In genomic region chr18:77486985-77487384, GRCh38 we compare ENCODE assay signal across 21 cellular contexts.
A peak's percentile ranks its signal among the peaks of the same experiment; 100 is the strongest.
DNase-seq lines count a peak whose midpoint lies in the region; ATAC-seq, FAIRE-seq and TF ChIP-seq lines count a peak whose summit lies in the region.
"Had no signal": no experiment of that assay in that cellular context is flagged by ENCODE, and none has a peak within 500 bp of the region (broad histone marks: within the 10 kb centered on the region; RNA-seq: fewer than 3 reads in every experiment).

No MANE protein-coding gene starts in this region.

- H3K4me3 Mint-ChIP-seq in activated T-helper 1 cell treated with anti-CD3 and anti-CD28 coated beads, Interleukin-12 subunit alpha, Interleukin-12 subunit beta, Interleukin-2, Interleukin-4 antibody, amounts not matched to agents 30 ng/mL and 10 ng/mL and 1 ng/mL, durations not matched to agents 14 hours and 24 hours and 36 hours, result no peak overlapping the region
- H3K4me3 Mint-ChIP-seq: CD4-positive, alpha-beta memory T cell had no signal

- H3K27me3 ChIP-seq in MM.1S (replicated peaks; ENCODE audit: insufficient read depth, low read length) (no peaks in the 10 kb centered on the region), bronchial epithelial cell (ENCODE audit: control insufficient read depth, insufficient read depth, low read length) (no peaks in the 10 kb centered on the region)
- H3K27me3 ChIP-seq: BLaER1 had no signal

- ATAC-seq in HG02678 (IDR thresholded peaks at IDR 0.05; ENCODE audit: unreplicated experiment), result no peak
- ATAC-seq: A549 had no signal

- peaks cover 5% of the 10 kb centered on the region for H3K9me3 Mint-ChIP-seq in activated T-helper 1 cell treated with anti-CD3 and anti-CD28 coated beads, Interleukin-12 subunit alpha, Interleukin-12 subunit beta, Interleukin-2, Interleukin-4 antibody, amounts not matched to agents 30 ng/mL and 10 ng/mL and 1 ng/mL, durations not matched to agents 14 hours and 24 hours and 36 hours

- FAIRE-seq in bronchial epithelial cell (lab: Jason Lieb, UNC), result no peak
- FAIRE-seq: A549, GM12891, H1 had no signal

- H3K4me1 Mint-ChIP-seq in activated T-helper 1 cell treated with anti-CD3 and anti-CD28 coated beads, Interleukin-12 subunit alpha, Interleukin-12 subunit beta, Interleukin-2, Interleukin-4 antibody, amounts not matched to agents 30 ng/mL and 10 ng/mL and 1 ng/mL, durations not matched to agents 14 hours and 24 hours and 36 hours (ENCODE audit: low read depth), result no peaks in the 10 kb centered on the region
- H3K4me1 Mint-ChIP-seq: CD4-positive, alpha-beta memory T cell had no signal

- DNase-seq in GM12865 (ENCODE audit: low read depth), result peak; percentile 11
- DNase-seq in MM.1S, result no peak
- peak; percentile 21 for DNase-seq in bronchial epithelial cell (ENCODE audit: low read depth)
- DNase-seq in skeletal muscle cell (ENCODE audit: low read depth), result peak; percentile 25
- no peak for DNase-seq in activated T-helper 1 cell treated with anti-CD3 and anti-CD28 coated beads, Interleukin-12 subunit alpha, Interleukin-12 subunit beta, Interleukin-2, Interleukin-4 antibody, amounts not matched to agents 30 ng/mL and 10 ng/mL and 1 ng/mL, durations not matched to agents 14 hours and 24 hours and 36 hours (ENCODE audit: low spot score)
- no peak for DNase-seq in substantia nigra (lab: John Stamatoyannopoulos, UW)
- DNase-seq: CD4-positive, alpha-beta memory T cell; DMS153; EL; KBM-7; NCI-H1092 treated with DMSO at 0.1 percent for 48 hours; NCI-H146; NCI-H2029 treated with DMSO at 0.1 percent for 48 hours; NCI-H2171 treated with DMSO at 0.1 percent for 48 hours; NCI-H446 treated with DMSO at 0.1 percent for 48 hours; NCI-H748 treated with DMSO at 0.1 percent for 48 hours had no signal

- peaks cover 4% of the 10 kb centered on the region for H3K27me3 Mint-ChIP-seq in activated T-helper 1 cell treated with anti-CD3 and anti-CD28 coated beads, Interleukin-12 subunit alpha, Interleukin-12 subunit beta, Interleukin-2, Interleukin-4 antibody, amounts not matched to agents 30 ng/mL and 10 ng/mL and 1 ng/mL, durations not matched to agents 14 hours and 24 hours and 36 hours (ENCODE audit: insufficient read depth)

- no peaks in the 10 kb centered on the region for H3K9me3 ChIP-seq in MM.1S (replicated peaks; ENCODE audit: insufficient read depth, low read length)
- H3K9me3 ChIP-seq: A549, BLaER1 had no signal

- no peak overlapping the region for H2AFZ ChIP-seq in MM.1S (ENCODE audit: low read length)

- no peaks in the 10 kb centered on the region for H3K79me2 ChIP-seq in MM.1S (ENCODE audit: low read length)

- peak overlapping the region; percentile 81 for H3K4me2 ChIP-seq in MM.1S (ENCODE audit: low read depth, low read length)
- H3K4me2 ChIP-seq: A549, BLaER1 had no signal

- no peaks in the 10 kb centered on the region for H3K36me3 Mint-ChIP-seq in activated T-helper 1 cell treated with anti-CD3 and anti-CD28 coated beads, Interleukin-12 subunit alpha, Interleukin-12 subunit beta, Interleukin-2, Interleukin-4 antibody, amounts not matched to agents 30 ng/mL and 10 ng/mL and 1 ng/mL, durations not matched to agents 14 hours and 24 hours and 36 hours (ENCODE audit: low read depth)
- H3K36me3 Mint-ChIP-seq: CD4-positive, alpha-beta memory T cell had no signal

- no peak for TF ChIP-seq CTCF in GM12865 (IDR thresholded peaks at IDR 0.05; ENCODE audit: insufficient read depth, low read depth, low read length, missing control alignments)
- TF ChIP-seq CTCF in MM.1S (IDR thresholded peaks at IDR 0.05; ENCODE audit: low read length), result no peak
- no peak for TF ChIP-seq CTCF in bronchial epithelial cell (IDR thresholded peaks at IDR 0.05; ENCODE audit: insufficient read depth, low read length, severe bottlenecking)

- H3K4me3 ChIP-seq in GM12865 (ENCODE audit: low read depth, low read length) (no peak overlapping the region), MM.1S (ENCODE audit: low read length) (no peak overlapping the region), bronchial epithelial cell (ENCODE audit: low read depth, low read length) (no peak overlapping the region), skeletal muscle cell (ENCODE audit: low read depth, low read length) (no peak overlapping the region)
- H3K4me3 ChIP-seq: A549, BLaER1 had no signal

- H4K20me1 ChIP-seq in MM.1S (ENCODE audit: insufficient read depth, low read length), result no peaks in the 10 kb centered on the region
- H4K20me1 ChIP-seq: BLaER1 had no signal

- peak overlapping the region; percentile 92; the same call in 1 of the 2 replicates for H3K27ac ChIP-seq in MM.1S (ENCODE audit: low read length)
- no peak overlapping the region for H3K27ac ChIP-seq in substantia nigra (ENCODE audit: low read depth, low read length, poor library complexity, severe bottlenecking)
- H3K27ac ChIP-seq: A549, BLaER1 had no signal

- H3K27ac Mint-ChIP-seq in activated T-helper 1 cell treated with anti-CD3 and anti-CD28 coated beads, Interleukin-12 subunit alpha, Interleukin-12 subunit beta, Interleukin-2, Interleukin-4 antibody, amounts not matched to agents 30 ng/mL and 10 ng/mL and 1 ng/mL, durations not matched to agents 14 hours and 24 hours and 36 hours, result no peak overlapping the region
- H3K27ac Mint-ChIP-seq: CD4-positive, alpha-beta memory T cell had no signal

- H3K36me3 ChIP-seq in MM.1S (replicated peaks; ENCODE audit: insufficient read depth, low read length) (no peaks in the 10 kb centered on the region), bronchial epithelial cell (ENCODE audit: control insufficient read depth, insufficient read depth, low read length) (no peaks in the 10 kb centered on the region)
- H3K36me3 ChIP-seq: BLaER1 had no signal

- H3K9me2 ChIP-seq in MM.1S (replicated peaks; ENCODE audit: insufficient read depth, low read length), result no peaks in the 10 kb centered on the region

- intact Hi-C loops in activated T-helper 1 cell treated with anti-CD3 and anti-CD28 coated beads, Interleukin-12 subunit alpha, Interleukin-12 subunit beta, Interleukin-2, Interleukin-4 antibody, amounts not matched to agents 30 ng/mL and 10 ng/mL and 1 ng/mL, durations not matched to agents 14 hours and 24 hours and 36 hours (cut with micrococcal nuclease), result no loop called here

- peaks cover 24% of the 10 kb centered on the region for H3F3A ChIP-seq in MM.1S (ENCODE audit: insufficient read depth, low read length)

- H3K4me1 ChIP-seq in MM.1S (ENCODE audit: low read length), result peaks cover 36% of the 10 kb centered on the region
- H3K4me1 ChIP-seq: A549, BLaER1 had no signal

- no peak overlapping the region for H3K9ac ChIP-seq in MM.1S (ENCODE audit: low read length)
- H3K9ac ChIP-seq: BLaER1 had no signal

Comparison
In these comparisons a context has a peak if more than half of its experiments do, and no peak if none do; other contexts are left out.
1. DNase-seq: peak in GM12865 (single experiment), bronchial epithelial cell (single experiment) and skeletal muscle cell (single experiment); none in MM.1S (single experiment), activated T-helper 1 cell treated with anti-CD3 and anti-CD28 coated beads, Interleukin-12 subunit alpha, Interleukin-12 subunit beta, Interleukin-2, Interleukin-4 antibody, amounts not matched to agents 30 ng/mL and 10 ng/mL and 1 ng/mL, durations not matched to agents 14 hours and 24 hours and 36 hours (single experiment) and substantia nigra (0 of 49).